In genomic region chr4:68361146-68361589, GRCh38 we compare ENCODE assay signal across 15 cellular contexts. TPM values are rescaled to one million over a fixed set of nuclear protein-coding genes. Genes with fewer than 3 reads are reported as not detected.
DNase-seq lines count a peak whose midpoint lies in the region; ATAC-seq and TF ChIP-seq lines count a peak whose summit lies in the region.
"Had no signal": no experiment of that assay in that cellular context is flagged by ENCODE, and none has a peak within 500 bp of the region (broad histone marks: within the 10 kb centered on the region; RNA-seq: fewer than 3 reads in every experiment).

No MANE protein-coding gene starts in this region.

- TF ChIP-seq CTCF in mammary epithelial cell (conservative IDR thresholded peaks at IDR 0.05 in 1 of 2, IDR thresholded peaks at IDR 0.05 in 1 of 2; ENCODE audit: extremely low read depth in 1 of 2, insufficient read depth in 1 of 2, low read depth in 1 of 2, low read length in 2 of 2): no peak

- H3K27ac ChIP-seq in mammary epithelial cell (ENCODE audit: insufficient read depth, low read depth, low read length) (peak overlapping the region; percentile 79), mesenchymal stem cell (ENCODE audit: low read length, poor library complexity, severe bottlenecking) (peak overlapping the region; percentile 45)
- H3K27ac ChIP-seq: psoas muscle had no signal

- in situ Hi-C loops in Caki2 (cut with HindIII; ENCODE audit: low pct_unique_long_range_greater_than_20kb, low sequenced_read_pairs) (no loop called here), mammary epithelial cell (cut with MboI; ENCODE audit: low sequenced_read_pairs in 2 of 2) (no loop called here)

- H3K4me2 ChIP-seq in mammary epithelial cell (ENCODE audit: insufficient read depth, low read depth, low read length) (no peak overlapping the region), mesenchymal stem cell (ENCODE audit: low read length, poor library complexity, severe bottlenecking) (no peak overlapping the region)

- dilution Hi-C loops in mammary epithelial cell (cut with HindIII; ENCODE audit: low sequenced_read_pairs): no loop called here

- no peak overlapping the region for H2AK5ac ChIP-seq in mesenchymal stem cell (ENCODE audit: low read length, severe bottlenecking)

- WGBS in mammary epithelial cell (ENCODE audit: low coverage, missing lambda C conversion rate): 14% methylated on average over 3 of the region's 3 CpGs
- 52% methylated on average over 3 of the region's 3 CpGs for WGBS in mesenchymal stem cell

- H3K36me3 Mint-ChIP-seq in T-helper 17 cell (ENCODE audit: low read depth): no peaks in the 10 kb centered on the region

- H2BK5ac ChIP-seq in mesenchymal stem cell (ENCODE audit: low read depth, low read length, poor library complexity, severe bottlenecking): peak overlapping the region; percentile 58

- H2AFZ ChIP-seq in mammary epithelial cell (ENCODE audit: low read depth, low read length): peak overlapping the region; percentile 28
- no peak overlapping the region for H2AFZ ChIP-seq in mesenchymal stem cell (ENCODE audit: low read depth, low read length)

- H3K18ac ChIP-seq in mesenchymal stem cell (ENCODE audit: low read depth in 1 of 2, low read length in 2 of 2): no peak overlapping the region

- no peaks in the 10 kb centered on the region for H3K79me1 ChIP-seq in mesenchymal stem cell (replicated peaks; ENCODE audit: low read length, poor library complexity, severe bottlenecking)

- no peaks in the 10 kb centered on the region for H4K20me1 ChIP-seq in mammary epithelial cell (ENCODE audit: insufficient read depth, low read length)

- H3K9ac ChIP-seq in mammary epithelial cell (ENCODE audit: insufficient read depth, low read length): no peak overlapping the region
- H3K9ac ChIP-seq in mesenchymal stem cell (ENCODE audit: low read length): no peak overlapping the region

- H3K9me3 ChIP-seq in MG63 (no peaks in the 10 kb centered on the region), mammary epithelial cell (replicated peaks; ENCODE audit: insufficient read depth, low read length) (peaks cover 20% of the 10 kb centered on the region), mesenchymal stem cell (ENCODE audit: control insufficient read depth, low read length) (peaks cover 4% of the 10 kb centered on the region), T-helper 17 cell (ENCODE audit: control insufficient read depth, low read length, poor library complexity, severe bottlenecking) (peaks cover 2% of the 10 kb centered on the region)
- H3K9me3 ChIP-seq: psoas muscle had no signal

- H3K4me3 ChIP-seq in MG63 (no peak overlapping the region), mammary epithelial cell (replicated peaks in 1 of 3; ENCODE audit: insufficient read depth in 1 of 3, low read depth in 2 of 3, low read length in 3 of 3) (no peak overlapping the region), mesenchymal stem cell (ENCODE audit: insufficient read depth in 1 of 2, low read depth in 1 of 2, low read length in 2 of 2) (no peak overlapping the region)
- H3K4me3 ChIP-seq: psoas muscle had no signal

- H3K36me3 ChIP-seq in MG63 (no peaks in the 10 kb centered on the region), mammary epithelial cell (ENCODE audit: insufficient read depth, low read length) (no peaks in the 10 kb centered on the region), mesenchymal stem cell (ENCODE audit: control insufficient read depth in 1 of 2, insufficient read depth in 2 of 2, low read depth in 1 of 2, low read length in 2 of 2) (no peaks in the 10 kb centered on the region)

- no peak overlapping the region for H4K91ac ChIP-seq in mesenchymal stem cell (ENCODE audit: low read length)

- H3K27me3 Mint-ChIP-seq in T-helper 17 cell: peaks cover 28% of the 10 kb centered on the region

- BruUV-seq in mammary epithelial cell (replicated peaks; lab: Mats Ljungman, UMichigan): no TSS peak

- H4K8ac ChIP-seq in mesenchymal stem cell (ENCODE audit: low read length): no peak overlapping the region

- H2BK12ac ChIP-seq in mesenchymal stem cell (ENCODE audit: low read length in 2 of 2): peak overlapping the region in 1 of 2 experiments; percentile 69

- H3K4me1 Mint-ChIP-seq in T-helper 17 cell: peaks cover 6% of the 10 kb centered on the region

- H3K27me3 ChIP-seq in MG63 (no peaks in the 10 kb centered on the region), mammary epithelial cell (ENCODE audit: insufficient read depth, low read length) (no peaks in the 10 kb centered on the region), mesenchymal stem cell (ENCODE audit: control insufficient read depth in 1 of 2, insufficient read depth in 1 of 2, low read length in 2 of 2) (no peaks in the 10 kb centered on the region)

- H3K27ac Mint-ChIP-seq in T-helper 17 cell: no peak overlapping the region
- H3K27ac Mint-ChIP-seq: activated CD8-positive, alpha-beta T cell treated with anti-CD3 and anti-CD28 coated beads, Interleukin-2, amount 10 ng/mL, durations not matched to agents 7 days and 5 days; CD8-positive, alpha-beta memory T cell; stimulated activated naive CD8-positive, alpha-beta T cell treated with anti-CD3 and anti-CD28 coated beads, Interleukin-15, amount 100 ng/mL, for 72 hours; T-helper 1 cell treated with Interleukin-12 subunit alpha and Interleukin-12 subunit beta and Interleukin-4 antibody, amounts not matched to agents 30 μg/mL and 1 μg/mL, for 36 hours had no signal

- no peak overlapping the region for H3K4me3 Mint-ChIP-seq in T-helper 17 cell
- H3K4me3 Mint-ChIP-seq: activated CD8-positive, alpha-beta T cell treated with anti-CD3 and anti-CD28 coated beads, Interleukin-2, amount 10 ng/mL, durations not matched to agents 7 days and 5 days; CD8-positive, alpha-beta memory T cell; stimulated activated naive CD8-positive, alpha-beta T cell treated with anti-CD3 and anti-CD28 coated beads, Interleukin-15, amount 100 ng/mL, for 72 hours; T-helper 1 cell treated with Interleukin-12 subunit alpha and Interleukin-12 subunit beta and Interleukin-4 antibody, amounts not matched to agents 30 μg/mL and 1 μg/mL, for 36 hours had no signal

- ATAC-seq in T-helper 17 cell: no peak
- ATAC-seq: activated CD8-positive, alpha-beta T cell treated with anti-CD3 and anti-CD28 coated beads, Interleukin-2, amount 10 ng/mL, durations not matched to agents 7 days and 5 days; psoas muscle; stimulated activated naive CD8-positive, alpha-beta T cell treated with anti-CD3 and anti-CD28 coated beads, Interleukin-15, amount 100 ng/mL, for 72 hours had no signal

- no peaks in the 10 kb centered on the region for H3K79me2 ChIP-seq in mammary epithelial cell (ENCODE audit: insufficient read depth, low read length)

- H3K14ac ChIP-seq in mesenchymal stem cell (ENCODE audit: low read length in 2 of 2): no peak overlapping the region

- H3K4me1 ChIP-seq in mammary epithelial cell (ENCODE audit: insufficient read depth, low read length) (peaks cover 17% of the 10 kb centered on the region), mesenchymal stem cell (ENCODE audit: control insufficient read depth, insufficient read depth, low read depth, low read length) (peaks cover 3% of the 10 kb centered on the region)
- H3K4me1 ChIP-seq: psoas muscle had no signal

- H2BK120ac ChIP-seq in mesenchymal stem cell (ENCODE audit: low read depth, low read length): no peak overlapping the region

- DNase-seq in Caki2 (ENCODE audit: low read depth) (peak; percentile 58), MG63 (peak; percentile 16), mammary epithelial cell (peak; percentile 91), mesenchymal stem cell (peak; percentile 91), T-helper 1 cell (no peak), T-helper 17 cell (no peak), UCSD-AML1 (lab: John Stamatoyannopoulos, UW; ENCODE audit: unreplicated experiment) (no peak)
- DNase-seq in activated CD4-positive, CD25-positive, alpha-beta regulatory T cell treated with anti-CD3 and anti-CD28 coated beads, Interleukin-2, amount 50 U/mL, for 72 hours: no peak
- DNase-seq: activated CD8-positive, alpha-beta T cell treated with anti-CD3 and anti-CD28 coated beads, Interleukin-2, amount 10 ng/mL, durations not matched to agents 7 days and 5 days; activated gamma-delta T cell treated with Interleukin-2 at 50 U/mL for 16 hours; CD8-positive, alpha-beta memory T cell; NCI-H345; psoas muscle; stimulated activated naive CD8-positive, alpha-beta T cell treated with anti-CD3 and anti-CD28 coated beads, Interleukin-15, amount 100 ng/mL, for 72 hours had no signal

- intact Hi-C loops in mammary epithelial cell (cut with micrococcal nuclease): loop anchor here (1.0 to 10.0 kb wide), 3 partner anchors 8 to 1344 kb away; partner anchors contain the start of gene YTHDC1

- H2BK15ac ChIP-seq in mesenchymal stem cell (ENCODE audit: low read depth, poor library complexity, severe bottlenecking): no peak overlapping the region

- CTCF ChIA-PET in mammary epithelial cell (lab: Charles Lee; ENCODE audit: low non-redundant PET): interaction anchor here (1.4 kb wide), 1 partner anchor 15 kb away, joined by 9 read pairs; no protein-coding TSS in a partner anchor

- H3K4ac ChIP-seq in mesenchymal stem cell (ENCODE audit: low read depth in 1 of 2, low read length in 2 of 2): no peak overlapping the region

- H3K23ac ChIP-seq in mesenchymal stem cell (ENCODE audit: low read length in 2 of 2): no peak overlapping the region

RNA-seq across cellular contexts. Expression of gene YTHDC1, which starts 11.3 kb away (rescaled TPM):
- total RNA-seq in Caki2 (2014; rRNA removed; shearing (Covaris generic); ENCODE audit: low replicate concordance): 8.2 and 9.7 TPM in 2 replicates
- total RNA-seq in MG63 (2014; rRNA removed; shearing (Covaris generic); ENCODE audit: low replicate concordance): 9.4 and 10.0 TPM in 2 replicates
- total RNA-seq in mammary epithelial cell: 10 to 100 TPM; 34.0 to 88.6 TPM
- polyA plus RNA-seq in mammary epithelial cell: 23.1 TPM
- 109 TPM for polyA minus RNA-seq in mammary epithelial cell
- polyA plus RNA-seq in mesenchymal stem cell (2013, experiment 1 of 2): 33.5 TPM
- polyA plus RNA-seq in mesenchymal stem cell (2013, experiment 2 of 2): 31.9 TPM
- total RNA-seq in T-helper 17 cell: 100 to 1,000 TPM; 231 to 258 TPM

Comparison
In these comparisons a context has a peak if more than half of its experiments do, and no peak if none do; other contexts are left out.
1. DNase-seq: peak in Caki2 (single experiment), MG63 (single experiment), mammary epithelial cell (single experiment) and mesenchymal stem cell (single experiment); none in T-helper 1 cell (0 of 5), T-helper 17 cell (0 of 3), activated CD4-positive, CD25-positive, alpha-beta regulatory T cell treated with anti-CD3 and anti-CD28 coated beads, Interleukin-2, amount 50 U/mL, for 72 hours (single experiment) and UCSD-AML1 (single experiment).